ENCODE assay signal across 24 cellular contexts in genomic region chr16:4830408-4830807, GRCh38. TPM values are rescaled to one million over a fixed set of nuclear protein-coding genes. Genes with fewer than 3 reads are reported as not detected.
"Had no signal": no experiment of that assay in that cellular context is flagged by ENCODE, and none has a peak within 500 bp of the region (broad histone marks: within the 10 kb centered on the region; RNA-seq: fewer than 3 reads in every experiment).

No MANE protein-coding gene starts in this region.

- H3K4me1 ChIP-seq: foreskin keratinocyte, tibial artery had no signal

- H3K27ac Mint-ChIP-seq: activated CD4-positive, alpha-beta T cell treated with anti-CD3 and anti-CD28 coated beads, Interleukin-2, amount 10 ng/mL, durations not matched to agents 7 days and 5 days; activated naive CD4-positive, alpha-beta T cell treated with anti-CD3 and anti-CD28 coated beads, Interleukin-2, amount 10 ng/mL, durations not matched to agents 7 days and 5 days had no signal

- H3K4me3 ChIP-seq: adrenal gland, colonic mucosa, mucosa of descending colon, skin epidermis, tibial artery, uterus had no signal

- H3K36me3 ChIP-seq: uterus had no signal

- ATAC-seq: foreskin keratinocyte; left colon; mucosa of descending colon; naive thymus-derived CD8-positive, alpha-beta T cell had no signal

- H3K4me3 Mint-ChIP-seq: activated CD4-positive, alpha-beta T cell treated with anti-CD3 and anti-CD28 coated beads, Interleukin-2, amount 10 ng/mL, durations not matched to agents 7 days and 5 days; activated naive CD4-positive, alpha-beta T cell treated with anti-CD3 and anti-CD28 coated beads, Interleukin-2, amount 10 ng/mL, durations not matched to agents 7 days and 5 days; immature natural killer cell; naive thymus-derived CD8-positive, alpha-beta T cell had no signal

- H3K27ac ChIP-seq: adrenal gland, colonic mucosa, foreskin keratinocyte, neutrophil, parathyroid adenoma, skin epidermis, tibial artery, uterus had no signal

- H3K27me3 ChIP-seq: adrenal gland, colonic mucosa, foreskin keratinocyte, neutrophil, tibial artery, uterus had no signal

- H3K27me3 Mint-ChIP-seq: activated CD4-positive, alpha-beta T cell treated with anti-CD3 and anti-CD28 coated beads, Interleukin-2, amount 10 ng/mL, durations not matched to agents 7 days and 5 days; activated naive CD4-positive, alpha-beta T cell treated with anti-CD3 and anti-CD28 coated beads, Interleukin-2, amount 10 ng/mL, durations not matched to agents 7 days and 5 days; naive thymus-derived CD8-positive, alpha-beta T cell had no signal

- H3K9me3 Mint-ChIP-seq: activated CD4-positive, alpha-beta T cell treated with anti-CD3 and anti-CD28 coated beads, Interleukin-2, amount 10 ng/mL, durations not matched to agents 7 days and 5 days; activated naive CD4-positive, alpha-beta T cell treated with anti-CD3 and anti-CD28 coated beads, Interleukin-2, amount 10 ng/mL, durations not matched to agents 7 days and 5 days; immature natural killer cell; naive thymus-derived CD8-positive, alpha-beta T cell had no signal

- H3K9me3 ChIP-seq: adrenal gland, colonic mucosa, mucosa of descending colon, neutrophil, tibial artery, uterus had no signal

- DNase-seq: activated CD4-positive, alpha-beta T cell treated with anti-CD3 and anti-CD28 coated beads, Interleukin-2, amount 10 ng/mL, durations not matched to agents 7 days and 5 days; activated CD4-positive, CD25-positive, alpha-beta regulatory T cell; activated CD8-positive, alpha-beta memory T cell treated with anti-CD3 and anti-CD28 coated beads for 24 hours; activated naive CD4-positive, alpha-beta T cell treated with anti-CD3 and anti-CD28 coated beads, Interleukin-2, amount 10 ng/mL, durations not matched to agents 7 days and 5 days; adrenal gland; caudate nucleus; colonic mucosa; foreskin keratinocyte; immature natural killer cell; left colon; mucosa of descending colon; naive thymus-derived CD8-positive, alpha-beta T cell; stimulated activated CD4-positive, alpha-beta T cell treated with anti-CD3 and anti-CD28 coated beads, Interleukin-15, amount 100 ng/mL, for 24 hours; stimulated activated CD4-positive, alpha-beta T cell treated with anti-CD3 and anti-CD28 coated beads, Interleukin-4, amount 100 ng/mL, for 24 hours; stimulated activated naive CD4-positive, alpha-beta T cell; tibial artery; uterus had no signal

RNA-seq across cellular contexts. Expression of gene SMIM22, which starts 35.2 kb away (rescaled TPM):
- total RNA-seq: activated CD4-positive, alpha-beta T cell treated with anti-CD3 and anti-CD28 coated beads, Interleukin-2, amount 10 ng/mL, durations not matched to agents 7 days and 5 days; adrenal gland; lung microvascular endothelial cell; naive thymus-derived CD8-positive, alpha-beta T cell; renal cortical epithelial cell; subcutaneous adipose tissue; T-helper 1 cell treated with Interleukin-12 subunit alpha and Interleukin-12 subunit beta and Interleukin-4 antibody, amounts not matched to agents 30 ng/mL and 1 ng/mL, for 36 hours had no signal
- polyA plus RNA-seq: adrenal gland; immature natural killer cell; naive thymus-derived CD8-positive, alpha-beta T cell had no signal

RNA-seq across cellular contexts. Expression of gene SEPTIN12, which starts 42.3 kb away (rescaled TPM):
- total RNA-seq: activated CD4-positive, alpha-beta T cell treated with anti-CD3 and anti-CD28 coated beads, Interleukin-2, amount 10 ng/mL, durations not matched to agents 7 days and 5 days; adrenal gland; colonic mucosa; foreskin keratinocyte; lung microvascular endothelial cell; naive thymus-derived CD8-positive, alpha-beta T cell; renal cortical epithelial cell; subcutaneous adipose tissue; T-helper 1 cell treated with Interleukin-12 subunit alpha and Interleukin-12 subunit beta and Interleukin-4 antibody, amounts not matched to agents 30 ng/mL and 1 ng/mL, for 36 hours; uterus had no signal
- polyA plus RNA-seq: foreskin keratinocyte; immature natural killer cell; naive thymus-derived CD8-positive, alpha-beta T cell had no signal
